Comparison of ENCODE assay signal across 11 cellular contexts in genomic region chr16:85437161-85438052, GRCh38.
DNase-seq lines count a peak whose midpoint lies in the region; ATAC-seq and TF ChIP-seq lines count a peak whose summit lies in the region.
"Had no signal": no experiment of that assay in that cellular context is flagged by ENCODE, and none has a peak within 500 bp of the region (broad histone marks: within the 10 kb centered on the region; RNA-seq: fewer than 3 reads in every experiment).

No MANE protein-coding gene starts in this region.

- H3K27me3 ChIP-seq in HUES6 (ENCODE audit: control insufficient read depth, insufficient read depth, low read length) (peaks cover 9% of the 10 kb centered on the region; the same call in 1 of the 2 replicates), left ventricle myocardium inferior (ENCODE audit: low read depth) (no peaks in the 10 kb centered on the region), spleen (replicated peaks in 1 of 7) (no peaks in the 10 kb centered on the region), psoas muscle (ENCODE audit: insufficient read depth in 3 of 3, low read length in 2 of 3) (no peaks in the 10 kb centered on the region)

- peak overlapping the region; percentile 81; the same call in 1 of the 2 replicates for H3K27ac ChIP-seq in HUES6 (ENCODE audit: low read depth, low read length)
- peak overlapping the region; percentile 51 for H3K27ac ChIP-seq in left ventricle myocardium inferior (replicated peaks)
- H3K27ac ChIP-seq in spleen = peak overlapping the region in 6 of 8 donors; percentile 22 to 63 (median 54)
- H3K27ac ChIP-seq in psoas muscle = no peak overlapping the region

- H3K9ac ChIP-seq in HUES6 (ENCODE audit: low read length) = peak overlapping the region; percentile 52

- 55 to 65% (median 59%) methylated on average over 25 of the region's 25 CpGs for WGBS in spleen, 5 donors
- WGBS in psoas muscle, 3 donors = 81 to 84% (median 81%) methylated on average over 25 of the region's 25 CpGs

- ATAC-seq in psoas muscle = no peak
- ATAC-seq in HG02763 (IDR thresholded peaks at IDR 0.05; ENCODE audit: unreplicated experiment) = no peak
- no peak for ATAC-seq in HG02571 (IDR thresholded peaks at IDR 0.05; ENCODE audit: unreplicated experiment)
- ATAC-seq: activated naive CD8-positive, alpha-beta T cell treated with anti-CD3 and anti-CD28 coated beads, Interleukin-2, amount 50 U/mL, for 24 hours had no signal

- no peaks in the 10 kb centered on the region for H3K9me3 Mint-ChIP-seq in activated T-helper 2 cell treated with anti-CD3 and anti-CD28 coated beads, Interferon-gamma antibody, Interleukin-2, Interleukin-4, amounts not matched to agents 10 μg/mL and 5 μg/mL and 100 μg/mL, durations not matched to agents 14 hours and 24 hours and 36 hours
- H3K9me3 Mint-ChIP-seq: activated naive CD8-positive, alpha-beta T cell treated with anti-CD3 and anti-CD28 coated beads, Interleukin-2, amount 50 U/mL, for 24 hours had no signal

- H3K4me1 ChIP-seq in HUES6 (ENCODE audit: control insufficient read depth, insufficient read depth, low read length) = peaks cover 52% of the 10 kb centered on the region
- peaks cover 18% of the 10 kb centered on the region for H3K4me1 ChIP-seq in left ventricle myocardium inferior
- H3K4me1 ChIP-seq in spleen = peaks cover 0 to 19% (median 6%) of the 10 kb centered on the region in 6 donors
- H3K4me1 ChIP-seq in psoas muscle = no peaks in the 10 kb centered on the region

- TF ChIP-seq POLR2A in spleen (IDR thresholded peaks at IDR 0.05) = no peak

- no peak overlapping the region for H3K4me3 Mint-ChIP-seq in activated T-helper 2 cell treated with anti-CD3 and anti-CD28 coated beads, Interferon-gamma antibody, Interleukin-2, Interleukin-4, amounts not matched to agents 10 μg/mL and 5 μg/mL and 100 μg/mL, durations not matched to agents 14 hours and 24 hours and 36 hours (ENCODE audit: low read depth)
- H3K4me3 Mint-ChIP-seq: activated naive CD8-positive, alpha-beta T cell treated with anti-CD3 and anti-CD28 coated beads, Interleukin-2, amount 50 U/mL, for 24 hours had no signal

- no peaks in the 10 kb centered on the region for H3K4me1 Mint-ChIP-seq in activated T-helper 2 cell treated with anti-CD3 and anti-CD28 coated beads, Interferon-gamma antibody, Interleukin-2, Interleukin-4, amounts not matched to agents 10 μg/mL and 5 μg/mL and 100 μg/mL, durations not matched to agents 14 hours and 24 hours and 36 hours (ENCODE audit: low read depth)

- TF ChIP-seq CTCF in left ventricle myocardium inferior (IDR thresholded peaks at IDR 0.05; ENCODE audit: borderline replicate concordance) (no peak), spleen (IDR thresholded peaks at IDR 0.05 in 8 of 11, conservative IDR thresholded peaks at IDR 0.05 in 3 of 11) (no peak), psoas muscle (IDR thresholded peaks at IDR 0.05) (no peak)

- intact Hi-C loops in left ventricle myocardium inferior (cut with micrococcal nuclease) (no loop called here), spleen (cut with DNase I; ENCODE audit: low total_unique reads) (no loop called here), psoas muscle (cut with DNase I) (no loop called here)
- intact Hi-C loops in activated T-helper 2 cell treated with anti-CD3 and anti-CD28 coated beads, Interferon-gamma antibody, Interleukin-2, Interleukin-4, amounts not matched to agents 10 μg/mL and 5 μg/mL and 100 μg/mL, durations not matched to agents 14 hours and 24 hours and 36 hours (cut with micrococcal nuclease) = no loop called here

- DNase-seq in NCI-H82 (lab: John Stamatoyannopoulos, UW) (peak; percentile 97), left ventricle myocardium inferior (no peak), spleen (no peak), psoas muscle (no peak)
- DNase-seq in activated T-helper 2 cell treated with anti-CD3 and anti-CD28 coated beads, Interferon-gamma antibody, Interleukin-2, Interleukin-4, amounts not matched to agents 10 μg/mL and 5 μg/mL and 100 μg/mL, durations not matched to agents 14 hours and 24 hours and 36 hours (ENCODE audit: low spot score) = no peak
- DNase-seq: activated naive CD8-positive, alpha-beta T cell treated with anti-CD3 and anti-CD28 coated beads, Interleukin-2, amount 50 U/mL, for 24 hours; SW 1271 had no signal

- no peak overlapping the region for H3K27ac Mint-ChIP-seq in activated T-helper 2 cell treated with anti-CD3 and anti-CD28 coated beads, Interferon-gamma antibody, Interleukin-2, Interleukin-4, amounts not matched to agents 10 μg/mL and 5 μg/mL and 100 μg/mL, durations not matched to agents 14 hours and 24 hours and 36 hours
- H3K27ac Mint-ChIP-seq: activated naive CD8-positive, alpha-beta T cell treated with anti-CD3 and anti-CD28 coated beads, Interleukin-2, amount 50 U/mL, for 24 hours had no signal

- H3K36me3 ChIP-seq in HUES6 (ENCODE audit: control insufficient read depth, insufficient read depth, low read length) (no peaks in the 10 kb centered on the region), left ventricle myocardium inferior (no peaks in the 10 kb centered on the region), spleen (no peaks in the 10 kb centered on the region), psoas muscle (ENCODE audit: insufficient read depth in 1 of 2, low read depth in 1 of 2) (no peaks in the 10 kb centered on the region)

- H3K36me3 Mint-ChIP-seq in activated T-helper 2 cell treated with anti-CD3 and anti-CD28 coated beads, Interferon-gamma antibody, Interleukin-2, Interleukin-4, amounts not matched to agents 10 μg/mL and 5 μg/mL and 100 μg/mL, durations not matched to agents 14 hours and 24 hours and 36 hours (ENCODE audit: low read depth) = no peaks in the 10 kb centered on the region

- no peaks in the 10 kb centered on the region for H3K9me3 ChIP-seq in HUES6 (ENCODE audit: control insufficient read depth, insufficient read depth, low read depth, low read length)
- no peaks in the 10 kb centered on the region for H3K9me3 ChIP-seq in left ventricle myocardium inferior (replicated peaks)
- H3K9me3 ChIP-seq in spleen = no peaks in the 10 kb centered on the region
- no peaks in the 10 kb centered on the region for H3K9me3 ChIP-seq in psoas muscle

- H3K27me3 Mint-ChIP-seq in activated T-helper 2 cell treated with anti-CD3 and anti-CD28 coated beads, Interferon-gamma antibody, Interleukin-2, Interleukin-4, amounts not matched to agents 10 μg/mL and 5 μg/mL and 100 μg/mL, durations not matched to agents 14 hours and 24 hours and 36 hours (ENCODE audit: low read depth) = no peaks in the 10 kb centered on the region

- H3K4me3 ChIP-seq in HUES6 (ENCODE audit: low read depth, low read length) (peak overlapping the region; percentile 36), left ventricle myocardium inferior (peak overlapping the region; percentile 26), spleen (no peak overlapping the region), psoas muscle (no peak overlapping the region)
- H3K4me3 ChIP-seq: GM12878 had no signal

Comparison
In these comparisons a context has a peak if more than half of its experiments do, and no peak if none do; other contexts are left out.
1. H3K4me3 ChIP-seq: peak in HUES6 (single experiment) and left ventricle myocardium inferior (single experiment); none in spleen (0 of 8) and psoas muscle (single experiment).